In genomic region chr2:181698230-181698629, GRCh38 we compare ENCODE assay signal across 18 cellular contexts. TPM values are rescaled to one million over a fixed set of nuclear protein-coding genes. Genes with fewer than 3 reads are reported as not detected.
DNase-seq lines count a peak whose midpoint lies in the region; ATAC-seq and TF ChIP-seq lines count a peak whose summit lies in the region.
"Had no signal": no experiment of that assay in that cellular context is flagged by ENCODE, and none has a peak within 500 bp of the region (broad histone marks: within the 10 kb centered on the region; RNA-seq: fewer than 3 reads in every experiment).

No MANE protein-coding gene starts in this region.

- CTCF ChIA-PET in Calu3 (lab: Charles Lee) = no interaction called here

- no peak for TF ChIP-seq CTCF in HL-60 (IDR thresholded peaks at IDR 0.05; ENCODE audit: insufficient read depth, low read length)
- TF ChIP-seq CTCF in OCI-LY3 (IDR thresholded peaks at IDR 0.05; ENCODE audit: low read depth, low read length) = no peak
- TF ChIP-seq CTCF in Calu3 (IDR thresholded peaks at IDR 0.05; ENCODE audit: unreplicated experiment) = no peak

- intact Hi-C loops in Calu3 (cut with micrococcal nuclease; ENCODE audit: unreplicated experiment) = no loop called here

- H3K27me3 ChIP-seq in BLaER1 treated with 17β-estradiol and CSF1 and Interleukin-3, amounts not matched to agents 10 nM and 100 nM = no peaks in the 10 kb centered on the region
- H3K27me3 ChIP-seq in HL-60 (ENCODE audit: insufficient read depth, poor library complexity, severe bottlenecking) (no peaks in the 10 kb centered on the region), OCI-LY3 (ENCODE audit: low read depth, low read length) (no peaks in the 10 kb centered on the region)
- H3K27me3 ChIP-seq: BE2C had no signal

- peak overlapping the region in 1 of 10 experiments; percentile 13; a peak in 1 of 20 replicates for H3K4me3 ChIP-seq in BLaER1 treated with 17β-estradiol and CSF1 and Interleukin-3, amounts not matched to agents 10 nM and 100 nM
- H3K4me3 ChIP-seq in HL-60 (replicated peaks; ENCODE audit: insufficient read depth, low read length) (no peak overlapping the region), OCI-LY3 (ENCODE audit: low read length) (no peak overlapping the region)
- H3K4me3 ChIP-seq: K562 had no signal

- no peak overlapping the region for H2AFZ ChIP-seq in OCI-LY3 (ENCODE audit: low read depth, low read length)

- H3K4me3 Mint-ChIP-seq in Calu3 (ENCODE audit: low read depth, unreplicated experiment) = no peak overlapping the region
- H3K4me3 Mint-ChIP-seq: CD8-positive, alpha-beta T cell; H9 had no signal

- H3K36me3 Mint-ChIP-seq in Calu3 (ENCODE audit: insufficient read depth, unreplicated experiment) = no peaks in the 10 kb centered on the region
- H3K36me3 Mint-ChIP-seq: CD8-positive, alpha-beta T cell had no signal

- H3K36me3 ChIP-seq in BLaER1 treated with 17β-estradiol and CSF1 and Interleukin-3, amounts not matched to agents 10 nM and 100 nM = 0 out of 22 replicates have a peak, but pooled peaks cover 0 to 1% (median 0%) of the 10 kb centered on the region in 11 experiments
- H3K36me3 ChIP-seq in OCI-LY3 (replicated peaks; ENCODE audit: low read depth, low read length) = no peaks in the 10 kb centered on the region
- H3K36me3 ChIP-seq: BE2C had no signal

- H3K79me2 ChIP-seq in OCI-LY3 (ENCODE audit: low read length) = no peaks in the 10 kb centered on the region

- H3K4me1 Mint-ChIP-seq in Calu3 (ENCODE audit: low read depth, unreplicated experiment) = no peaks in the 10 kb centered on the region
- H3K4me1 Mint-ChIP-seq: H9 had no signal

- no peak overlapping the region for H3K27ac Mint-ChIP-seq in Calu3 (ENCODE audit: unreplicated experiment)
- H3K27ac Mint-ChIP-seq: CD8-positive, alpha-beta T cell; H9 had no signal

- peaks cover 10 to 36% (median 23%) of the 10 kb centered on the region in 10 experiments for H3K4me1 ChIP-seq in BLaER1 treated with 17β-estradiol and CSF1 and Interleukin-3, amounts not matched to agents 10 nM and 100 nM
- H3K4me1 ChIP-seq in OCI-LY3 (ENCODE audit: low read length) = peaks cover 15% of the 10 kb centered on the region
- H3K4me1 ChIP-seq: BE2C had no signal

- no TSS peak for BruUV-seq in Calu3 (replicated peaks; lab: Mats Ljungman, UMichigan)

- H4K20me1 ChIP-seq in BLaER1 treated with 17β-estradiol and CSF1 and Interleukin-3, amounts not matched to agents 10 nM and 100 nM = no peaks in the 10 kb centered on the region
- no peaks in the 10 kb centered on the region for H4K20me1 ChIP-seq in OCI-LY3 (ENCODE audit: insufficient read depth, low read length)

- ATAC-seq in left lobe of liver (peak; percentile 68), GM19324 (IDR thresholded peaks at IDR 0.05; ENCODE audit: low FRiP score, unreplicated experiment) (no peak), HG03432 (IDR thresholded peaks at IDR 0.05; ENCODE audit: unreplicated experiment) (no peak)
- ATAC-seq: CD8-positive, alpha-beta T cell; K562 had no signal

- DNase-seq in HL-60 (ENCODE audit: low read depth in 1 of 2, low spot score in 1 of 2) (no peak), left lobe of liver (ENCODE audit: low spot score) (no peak), Calu3 (no peak)
- DNase-seq: ACHN; BE2C; CD8-positive, alpha-beta T cell; DMS 273 treated with DMSO at 0.1 percent for 48 hours; DMS79 treated with DMSO at 0.1 percent for 48 hours; GF-D8; H9; IMR-90 had no signal

- H3K27me3 Mint-ChIP-seq in Calu3 (ENCODE audit: unreplicated experiment) = no peaks in the 10 kb centered on the region

- H3K9me3 Mint-ChIP-seq in Calu3 (ENCODE audit: low read depth, unreplicated experiment) = no peaks in the 10 kb centered on the region
- H3K9me3 Mint-ChIP-seq: CD8-positive, alpha-beta T cell had no signal

- peaks cover 10 to 19% (median 11%) of the 10 kb centered on the region in 11 experiments for H3K9me3 ChIP-seq in BLaER1 treated with 17β-estradiol and CSF1 and Interleukin-3, amounts not matched to agents 10 nM and 100 nM (replicated peaks in 1 of 11)
- peaks cover 3% of the 10 kb centered on the region for H3K9me3 ChIP-seq in OCI-LY3 (ENCODE audit: insufficient read depth, low read length)
- H3K9me3 ChIP-seq: BE2C had no signal

- H3K27ac ChIP-seq in BLaER1 treated with 17β-estradiol and CSF1 and Interleukin-3, amounts not matched to agents 10 nM and 100 nM = peak overlapping the region; percentile 8 to 86 (median 78); a peak in 20 of 22 replicates
- H3K27ac ChIP-seq in HL-60 (replicated peaks) = peak overlapping the region; percentile 5; the same call in 1 of the 2 replicates
- H3K27ac ChIP-seq in OCI-LY3 (ENCODE audit: low read length) = no peak overlapping the region

- H3K4me2 ChIP-seq in BLaER1 treated with 17β-estradiol and CSF1 and Interleukin-3, amounts not matched to agents 10 nM and 100 nM = peak overlapping the region; percentile 45 to 82 (median 68)
- H3K4me2 ChIP-seq in OCI-LY3 (ENCODE audit: low read length) = peak overlapping the region; percentile 35; the same call in 1 of the 2 replicates

- peak overlapping the region in 5 of 11 experiments; percentile 16 to 60 (median 53); a peak in 9 of 22 replicates for H3K9ac ChIP-seq in BLaER1 treated with 17β-estradiol and CSF1 and Interleukin-3, amounts not matched to agents 10 nM and 100 nM
- no peak overlapping the region for H3K9ac ChIP-seq in OCI-LY3 (ENCODE audit: low read length)

RNA-seq across cellular contexts. Expression of gene NEUROD1, which starts 17.9 kb away (rescaled TPM):
- not detected for total RNA-seq in left lobe of liver
- total RNA-seq in Calu3 (2022) = not detected in 2 replicates
- total RNA-seq: CD8-positive, alpha-beta T cell; H1; H9; HT1080; IMR-90; K562 had no signal

RNA-seq across cellular contexts. Expression of gene CERKL, which starts 41.3 kb away (rescaled TPM):
- total RNA-seq in left lobe of liver (not detected), Calu3 (2022) (1.1 and 1.5 TPM in 2 replicates)
- total RNA-seq: CD8-positive, alpha-beta T cell; H1; H9; HT1080; K562 had no signal
